In the genomic region with DNA sequence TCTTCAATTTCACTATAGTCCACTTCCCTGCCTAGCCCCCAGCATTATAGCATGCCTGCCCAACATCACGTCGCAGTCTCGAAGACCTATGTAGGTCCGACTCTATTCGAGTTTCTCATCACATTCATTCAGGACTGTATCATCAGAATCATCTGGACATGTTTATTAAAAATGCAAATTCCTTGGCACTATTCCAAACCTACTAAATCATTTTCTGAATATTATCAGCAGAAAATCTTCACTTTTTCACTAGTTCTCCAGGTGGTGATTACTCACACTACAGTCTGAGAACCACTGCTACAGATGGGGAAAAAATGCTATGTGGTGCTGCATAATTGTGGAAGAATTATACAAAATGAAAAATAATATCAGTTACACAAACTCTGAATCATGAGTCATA, we compare ENCODE assay signal across 34 cellular contexts. TPM values are rescaled to one million over a fixed set of nuclear protein-coding genes. Genes with fewer than 3 reads are reported as not detected.
"Had no signal": no experiment of that assay in that cellular context is flagged by ENCODE, and none has a peak within 500 bp of the region (broad histone marks: within the 10 kb centered on the region; RNA-seq: fewer than 3 reads in every experiment).

No MANE protein-coding gene starts in this region.

- ATAC-seq: activated CD4-positive, CD25-positive, alpha-beta regulatory T cell treated with anti-CD3 and anti-CD28 coated beads, Interleukin-2, amount 50 U/mL, for 24 hours; activated CD8-positive, alpha-beta T cell treated with anti-CD3 and anti-CD28 coated beads for 36 hours; activated naive CD8-positive, alpha-beta T cell treated with anti-CD3 and anti-CD28 coated beads, Interleukin-2, amount 50 U/mL, for 24 hours; activated T-cell treated with anti-CD3 and anti-CD28 coated beads, Interleukin-2, amount 50 U/mL, for 4 hours; activated T-helper 17 cell treated with anti-CD3 and anti-CD28 coated beads, Interleukin-2, amount 50 U/mL, for 72 hours; T-helper 17 cell had no signal

- H3K36me3 ChIP-seq: adrenal gland, ascending aorta, brain microvascular endothelial cell, esophagus squamous epithelium, WERI-Rb-1 had no signal

- H3K9me3 Mint-ChIP-seq: activated B cell treated with CpG ODN at 0.5 μM for 24 hours; activated naive CD4-positive, alpha-beta T cell treated with anti-CD3 and anti-CD28 coated beads, Interleukin-2, amount 50 U/mL, for 24 hours; activated naive CD8-positive, alpha-beta T cell treated with anti-CD3 and anti-CD28 coated beads for 36 hours; activated T-cell treated with anti-CD3 and anti-CD28 coated beads, Interleukin-2, amount 50 U/mL, for 4 hours; activated T-helper 17 cell treated with anti-CD3 and anti-CD28 coated beads, Interleukin-2, amount 50 U/mL, for 72 hours; central memory CD8-positive, alpha-beta T cell had no signal

- H3K36me3 Mint-ChIP-seq: activated naive CD4-positive, alpha-beta T cell treated with anti-CD3 and anti-CD28 coated beads, Interleukin-2, amount 50 U/mL, for 24 hours; activated naive CD8-positive, alpha-beta T cell treated with anti-CD3 and anti-CD28 coated beads for 36 hours had no signal

- H3K9me3 ChIP-seq: adrenal gland, ascending aorta, esophagus squamous epithelium had no signal

- FAIRE-seq: bronchial epithelial cell, colon, endometrium, endothelial cell of umbilical vein, frontal cortex had no signal

- H3K4me1 ChIP-seq: adrenal gland, ascending aorta, esophagus squamous epithelium had no signal

- H3K4me3 Mint-ChIP-seq: activated B cell treated with CpG ODN at 0.5 μM for 24 hours; activated CD8-positive, alpha-beta T cell treated with anti-CD3 and anti-CD28 coated beads for 36 hours; activated naive CD4-positive, alpha-beta T cell treated with anti-CD3 and anti-CD28 coated beads for 36 hours; activated naive CD4-positive, alpha-beta T cell treated with anti-CD3 and anti-CD28 coated beads, Interleukin-2, amount 50 U/mL, for 24 hours; activated naive CD8-positive, alpha-beta T cell treated with anti-CD3 and anti-CD28 coated beads for 36 hours; activated naive CD8-positive, alpha-beta T cell treated with anti-CD3 and anti-CD28 coated beads, Interleukin-2, amount 50 U/mL, for 24 hours; activated T-cell treated with anti-CD3 and anti-CD28 coated beads, Interleukin-2, amount 50 U/mL, for 4 hours; activated T-helper 17 cell treated with anti-CD3 and anti-CD28 coated beads, Interleukin-2, amount 50 U/mL, for 72 hours; central memory CD8-positive, alpha-beta T cell; T-helper 17 cell; T-helper 2 cell treated with Interferon-gamma antibody and Interleukin-4, amounts not matched to agents 5 μg/mL and 100 μg/mL, for 36 hours had no signal

- H3K27me3 ChIP-seq: adrenal gland, ascending aorta, brain microvascular endothelial cell, esophagus squamous epithelium had no signal

- H3K27ac Mint-ChIP-seq: activated B cell treated with CpG ODN at 0.5 μM for 24 hours; activated CD8-positive, alpha-beta T cell treated with anti-CD3 and anti-CD28 coated beads for 36 hours; activated naive CD4-positive, alpha-beta T cell treated with anti-CD3 and anti-CD28 coated beads for 36 hours; activated naive CD4-positive, alpha-beta T cell treated with anti-CD3 and anti-CD28 coated beads, Interleukin-2, amount 50 U/mL, for 24 hours; activated naive CD8-positive, alpha-beta T cell treated with anti-CD3 and anti-CD28 coated beads for 36 hours; activated naive CD8-positive, alpha-beta T cell treated with anti-CD3 and anti-CD28 coated beads, Interleukin-2, amount 50 U/mL, for 24 hours; activated T-helper 17 cell treated with anti-CD3 and anti-CD28 coated beads, Interleukin-2, amount 50 U/mL, for 72 hours; T-helper 17 cell; T-helper 2 cell treated with Interferon-gamma antibody and Interleukin-4, amounts not matched to agents 5 μg/mL and 100 μg/mL, for 36 hours had no signal

- H3K4me3 ChIP-seq: adrenal gland, ascending aorta, esophagus squamous epithelium had no signal

- H3K4me1 Mint-ChIP-seq: activated B cell treated with CpG ODN at 0.5 μM for 24 hours; activated naive CD4-positive, alpha-beta T cell treated with anti-CD3 and anti-CD28 coated beads, Interleukin-2, amount 50 U/mL, for 24 hours; activated naive CD8-positive, alpha-beta T cell treated with anti-CD3 and anti-CD28 coated beads for 36 hours; activated T-helper 17 cell treated with anti-CD3 and anti-CD28 coated beads, Interleukin-2, amount 50 U/mL, for 72 hours; central memory CD8-positive, alpha-beta T cell; T-helper 17 cell had no signal

- DNase-seq: activated B cell treated with CpG ODN at 0.5 μM for 24 hours; activated CD4-positive, alpha-beta T cell treated with anti-CD3 and anti-CD28 coated beads for 48 hours; activated CD4-positive, alpha-beta T cell treated with anti-CD3 and anti-CD28 coated beads, Interleukin-2, amount 50 U/mL, for 1 hour; activated CD4-positive, alpha-beta T cell treated with anti-CD3 and anti-CD28 coated beads, Interleukin-2, amount 50 U/mL, for 48 hours; activated CD8-positive, alpha-beta memory T cell treated with anti-CD3 and anti-CD28 coated beads for 24 hours; activated CD8-positive, alpha-beta T cell treated with anti-CD3 and anti-CD28 coated beads for 36 hours; activated effector memory CD4-positive, alpha-beta T cell treated with anti-CD3 and anti-CD28 coated beads, Interleukin-2, amount 50 U/mL, for 16 hours; activated naive CD4-positive, alpha-beta T cell treated with anti-CD3 and anti-CD28 coated beads for 36 hours; activated naive CD8-positive, alpha-beta T cell treated with anti-CD3 and anti-CD28 coated beads for 36 hours; activated naive CD8-positive, alpha-beta T cell treated with anti-CD3 and anti-CD28 coated beads, Interleukin-2, amount 50 U/mL, for 24 hours; activated T-cell treated with anti-CD3 and anti-CD28 coated beads, Interleukin-2, amount 50 U/mL, for 4 hours; adrenal gland; brain microvascular endothelial cell; cortex of kidney; dermis blood vessel endothelial cell; effector CD8-positive, alpha-beta T cell; esophagus squamous epithelium; head of caudate nucleus; T-helper 1 cell; T-helper 17 cell; T1000; WERI-Rb-1 had no signal

- H3K27me3 Mint-ChIP-seq: activated B cell treated with CpG ODN at 0.5 μM for 24 hours; activated CD8-positive, alpha-beta T cell treated with anti-CD3 and anti-CD28 coated beads for 36 hours; activated naive CD4-positive, alpha-beta T cell treated with anti-CD3 and anti-CD28 coated beads, Interleukin-2, amount 50 U/mL, for 24 hours; activated naive CD8-positive, alpha-beta T cell treated with anti-CD3 and anti-CD28 coated beads for 36 hours; activated naive CD8-positive, alpha-beta T cell treated with anti-CD3 and anti-CD28 coated beads, Interleukin-2, amount 50 U/mL, for 24 hours; T-helper 17 cell had no signal

- H3K27ac ChIP-seq: adrenal gland, ascending aorta, brain microvascular endothelial cell, epithelial cell of prostate, esophagus squamous epithelium, WERI-Rb-1 had no signal

RNA-seq across cellular contexts. Expression of gene ETV1, which starts 29.3 kb away (rescaled TPM):
- total RNA-seq: activated B cell treated with CpG ODN at 0.5 μM for 24 hours; activated naive CD4-positive, alpha-beta T cell treated with anti-CD3 and anti-CD28 coated beads for 36 hours had no signal
